In genomic region chr14:100278702-100279101, GRCh38 we compare ENCODE assay signal across 8 cellular contexts. TPM values are rescaled to one million over a fixed set of nuclear protein-coding genes. Genes with fewer than 3 reads are reported as not detected.
A peak's percentile ranks its signal among the peaks of the same experiment; 100 is the strongest.
DNase-seq lines count a peak whose midpoint lies in the region; ATAC-seq, FAIRE-seq and TF ChIP-seq lines count a peak whose summit lies in the region.

No MANE protein-coding gene starts in this region.

- no peaks in the 10 kb centered on the region for H3K27me3 ChIP-seq in CD4-positive, CD25-positive, alpha-beta regulatory T cell (ENCODE audit: control insufficient read depth, insufficient read depth, low read length)
- no peaks in the 10 kb centered on the region for H3K27me3 ChIP-seq in colonic mucosa

- FAIRE-seq in H54 (lab: Jason Lieb, UNC): peak; percentile 89

- no peaks in the 10 kb centered on the region for H3K9me3 ChIP-seq in CD4-positive, CD25-positive, alpha-beta regulatory T cell (ENCODE audit: control insufficient read depth in 2 of 2, low read length in 2 of 2)
- no peaks in the 10 kb centered on the region for H3K9me3 ChIP-seq in colonic mucosa

- DNase-seq in CD4-positive, CD25-positive, alpha-beta regulatory T cell: peak in 1 of 3 donors; percentile 29
- DNase-seq in H54 (ENCODE audit: insufficient read length, low spot score) (no peak), kidney tubule cell (ENCODE audit: low spot score) (peak; percentile 33), HUDEP-2 (lab: John Stamatoyannopoulos, UW; ENCODE audit: unreplicated experiment in 76 of 76) (no peak), NCI-H1417 treated with DMSO at 0.1 percent for 48 hours (lab: John Stamatoyannopoulos, UW) (no peak), OCI-M1 (lab: John Stamatoyannopoulos, UW) (no peak), colonic mucosa (no peak)
- DNase-seq in T-helper 2 cell treated with Interferon-gamma antibody and Interleukin-4, amounts not matched to agents 5 μg/mL and 100 μg/mL, for 36 hours (ENCODE audit: low spot score): no peak

- H3K36me3 ChIP-seq in CD4-positive, CD25-positive, alpha-beta regulatory T cell (ENCODE audit: control insufficient read depth, insufficient read depth, low read length): peaks cover 49% of the 10 kb centered on the region
- H3K36me3 ChIP-seq in colonic mucosa: no peaks in the 10 kb centered on the region

- peak overlapping the region; percentile 23 to 69 (median 47) for H3K27ac Mint-ChIP-seq in CD4-positive, CD25-positive, alpha-beta regulatory T cell
- H3K27ac Mint-ChIP-seq in T-helper 2 cell treated with Interferon-gamma antibody and Interleukin-4, amounts not matched to agents 5 μg/mL and 100 μg/mL, for 36 hours: peak overlapping the region; percentile 18

- TF ChIP-seq POLR2A in H54 (IDR thresholded peaks at IDR 0.05; ENCODE audit: low read depth, low read length): no peak

- H3K4me3 Mint-ChIP-seq in CD4-positive, CD25-positive, alpha-beta regulatory T cell: peak overlapping the region in 1 of 4 donors; percentile 17
- H3K4me3 Mint-ChIP-seq in T-helper 2 cell treated with Interferon-gamma antibody and Interleukin-4, amounts not matched to agents 5 μg/mL and 100 μg/mL, for 36 hours: no peak overlapping the region

- no peak overlapping the region for H3K9ac ChIP-seq in colonic mucosa (ENCODE audit: low read depth in 2 of 2, low read length in 2 of 2)

- H3K4me3 ChIP-seq in CD4-positive, CD25-positive, alpha-beta regulatory T cell (ENCODE audit: low read depth, low read length): no peak overlapping the region
- no peak overlapping the region for H3K4me3 ChIP-seq in colonic mucosa

- no peak for ATAC-seq in CD4-positive, CD25-positive, alpha-beta regulatory T cell (ENCODE audit: low read depth in 2 of 2)

- no peak overlapping the region for H3K27ac ChIP-seq in CD4-positive, CD25-positive, alpha-beta regulatory T cell (ENCODE audit: insufficient read depth, low read length, poor library complexity, severe bottlenecking)
- no peak overlapping the region for H3K27ac ChIP-seq in colonic mucosa

- intact Hi-C loops in colonic mucosa (cut with DNase I): no loop called here

- H3K4me1 ChIP-seq in CD4-positive, CD25-positive, alpha-beta regulatory T cell (ENCODE audit: control insufficient read depth, insufficient read depth, low read length, poor library complexity, severe bottlenecking): peaks cover 12% of the 10 kb centered on the region
- peaks cover 3% of the 10 kb centered on the region for H3K4me1 ChIP-seq in colonic mucosa

- H3K27me3 Mint-ChIP-seq in CD4-positive, CD25-positive, alpha-beta regulatory T cell: no peaks in the 10 kb centered on the region
- no peaks in the 10 kb centered on the region for H3K27me3 Mint-ChIP-seq in T-helper 2 cell treated with Interferon-gamma antibody and Interleukin-4, amounts not matched to agents 5 μg/mL and 100 μg/mL, for 36 hours (ENCODE audit: low read depth)

- no peak for TF ChIP-seq CTCF in colonic mucosa (IDR thresholded peaks at IDR 0.05)

- peaks cover 4% of the 10 kb centered on the region for H3K36me3 Mint-ChIP-seq in CD4-positive, CD25-positive, alpha-beta regulatory T cell
- peaks cover 31% of the 10 kb centered on the region for H3K36me3 Mint-ChIP-seq in T-helper 2 cell treated with Interferon-gamma antibody and Interleukin-4, amounts not matched to agents 5 μg/mL and 100 μg/mL, for 36 hours (ENCODE audit: low read depth)

- peaks cover 28 to 47% (median 41%) of the 10 kb centered on the region in 4 donors for H3K4me1 Mint-ChIP-seq in CD4-positive, CD25-positive, alpha-beta regulatory T cell
- H3K4me1 Mint-ChIP-seq in T-helper 2 cell treated with Interferon-gamma antibody and Interleukin-4, amounts not matched to agents 5 μg/mL and 100 μg/mL, for 36 hours (ENCODE audit: low read depth): peaks cover 35% of the 10 kb centered on the region

- H3K9me3 Mint-ChIP-seq in CD4-positive, CD25-positive, alpha-beta regulatory T cell: no peaks in the 10 kb centered on the region
- H3K9me3 Mint-ChIP-seq in T-helper 2 cell treated with Interferon-gamma antibody and Interleukin-4, amounts not matched to agents 5 μg/mL and 100 μg/mL, for 36 hours: no peaks in the 10 kb centered on the region

RNA-seq across cellular contexts. Expression of gene SLC25A29, which starts 27.5 kb away (rescaled TPM):
- 5.3 TPM for total RNA-seq in CD4-positive, CD25-positive, alpha-beta regulatory T cell
- polyA plus RNA-seq in CD4-positive, CD25-positive, alpha-beta regulatory T cell: 1 to 10 TPM in 3 of 4 donors, under 1 TPM in 1; 0.69 to 7.9 (median 1.8) TPM
- 10 to 100 TPM; 28.6 to 34.8 TPM for total RNA-seq in colonic mucosa

RNA-seq across cellular contexts. Expression of gene YY1, which starts 39.8 kb away (rescaled TPM):
- 79.4 TPM for total RNA-seq in CD4-positive, CD25-positive, alpha-beta regulatory T cell
- polyA plus RNA-seq in CD4-positive, CD25-positive, alpha-beta regulatory T cell: 10 to 100 TPM; 16.4 to 21.9 (median 19.0) TPM
- 10 to 100 TPM; 73.2 to 90.4 TPM for total RNA-seq in colonic mucosa

RNA-seq across cellular contexts. Expression of gene SLC25A47, which starts 44.4 kb away (rescaled TPM):
- not detected for total RNA-seq in CD4-positive, CD25-positive, alpha-beta regulatory T cell
- polyA plus RNA-seq in CD4-positive, CD25-positive, alpha-beta regulatory T cell: not detected
- total RNA-seq in colonic mucosa: not detected
